Comparison of ENCODE assay signal across 21 cellular contexts in the genomic region with DNA sequence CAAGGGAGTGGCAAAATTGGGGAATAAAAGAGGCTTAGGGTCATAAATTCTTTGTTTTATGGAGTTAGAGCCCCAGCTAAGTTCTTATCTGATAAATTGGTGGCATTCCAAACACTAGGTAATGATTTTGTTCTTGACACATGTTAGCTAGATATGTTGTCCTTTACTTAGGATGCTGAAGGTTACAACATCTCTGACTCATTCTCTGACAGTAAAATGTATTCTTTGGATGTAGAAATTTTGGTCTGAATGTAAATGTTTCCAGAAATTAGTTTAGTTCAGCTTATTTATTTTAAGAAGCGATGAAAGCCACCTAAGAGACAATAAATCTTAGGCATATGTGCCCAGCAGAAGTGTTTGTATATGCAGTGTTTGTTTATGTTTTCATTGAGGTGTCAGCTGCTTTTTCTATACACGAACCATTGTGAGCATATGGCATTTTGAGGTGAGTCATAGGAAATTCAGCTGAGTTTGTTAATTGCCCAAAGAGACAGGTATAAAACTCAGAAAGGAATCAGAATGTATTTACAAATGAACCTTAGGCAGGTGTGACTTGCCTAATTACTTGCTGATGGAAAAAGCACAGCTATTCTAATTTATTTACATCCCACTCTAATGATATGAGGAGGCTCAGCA.
"Had no signal": no experiment of that assay in that cellular context is flagged by ENCODE, and none has a peak within 500 bp of the region (broad histone marks: within the 10 kb centered on the region; RNA-seq: fewer than 3 reads in every experiment).

No MANE protein-coding gene starts in this region.

- ATAC-seq: effector memory CD8-positive, alpha-beta T cell; gastroesophageal sphincter; heart left ventricle; left lung; stimulated activated naive CD8-positive, alpha-beta T cell treated with anti-CD3 and anti-CD28 coated beads, Interleukin-15, Interleukin-2, amounts not matched to agents 100 U/mL and 50 U/mL, for 24 hours; T-helper 17 cell had no signal

- H3K36me3 ChIP-seq: ascending aorta, gastroesophageal sphincter, heart left ventricle, left lung, prostate gland, right atrium auricular region, tibial artery had no signal

- H3K27me3 Mint-ChIP-seq: dendritic cell treated with granulocyte-macrophage colony-stimulating factor and Interleukin-4, amounts not matched to agents 40 ng/mL and 50 ng/mL, for 4 days had no signal

- DNase-seq: activated CD4-positive, alpha-beta T cell treated with anti-CD3 and anti-CD28 coated beads, Interleukin-2, amount 50 U/mL, for 1 hour; activated CD4-positive, CD25-positive, alpha-beta regulatory T cell treated with anti-CD3 and anti-CD28 coated beads, Interleukin-2, amount 50 U/mL, for 72 hours; activated CD8-positive, alpha-beta memory T cell treated with anti-CD3 and anti-CD28 coated beads, Interleukin-2, amount 50 U/mL, for 4 hours; activated gamma-delta T cell; activated T-cell treated with anti-CD3 and anti-CD28 coated beads, Interleukin-2, amount 50 U/mL, for 48 hours; effector memory CD8-positive, alpha-beta T cell; heart left ventricle; left lung; stimulated activated CD4-positive, alpha-beta T cell treated with anti-CD3 and anti-CD28 coated beads, Interleukin-2, amount 100 ng/mL, for 24 hours; stimulated activated naive CD8-positive, alpha-beta T cell treated with anti-CD3 and anti-CD28 coated beads, Interleukin-15, Interleukin-2, amounts not matched to agents 100 U/mL and 50 U/mL, for 24 hours; substantia nigra; T-helper 17 cell; tibial artery had no signal

- H3K4me1 ChIP-seq: ascending aorta, gastroesophageal sphincter, heart left ventricle, left lung, prostate gland, right atrium auricular region, tibial artery had no signal

- H3K9me3 ChIP-seq: prostate gland had no signal

- H3K36me3 Mint-ChIP-seq: activated naive CD4-positive, alpha-beta T cell treated with anti-CD3 and anti-CD28 coated beads, Interleukin-2, amount 50 U/mL, for 24 hours had no signal

- H3K9me3 Mint-ChIP-seq: activated naive CD4-positive, alpha-beta T cell treated with anti-CD3 and anti-CD28 coated beads, Interleukin-2, amount 50 U/mL, for 24 hours had no signal

- H3K27me3 ChIP-seq: ascending aorta, left lung, right atrium auricular region, tibial artery had no signal

- H3K27ac ChIP-seq: ascending aorta, gastroesophageal sphincter, heart left ventricle, left lung, prostate gland, right atrium auricular region, tibial artery, VCaP had no signal

- H3K27ac Mint-ChIP-seq: activated naive CD4-positive, alpha-beta T cell treated with anti-CD3 and anti-CD28 coated beads, Interleukin-2, amount 50 U/mL, for 24 hours; dendritic cell treated with granulocyte-macrophage colony-stimulating factor and Interleukin-4, amounts not matched to agents 40 ng/mL and 50 ng/mL, for 4 days; effector memory CD8-positive, alpha-beta T cell; T-helper 17 cell had no signal

- H3K4me1 Mint-ChIP-seq: activated naive CD4-positive, alpha-beta T cell treated with anti-CD3 and anti-CD28 coated beads, Interleukin-2, amount 50 U/mL, for 24 hours; neural crest cell; T-helper 17 cell had no signal

- H3K4me3 ChIP-seq: ascending aorta, gastroesophageal sphincter, heart left ventricle, left lung, prostate gland, right atrium auricular region, tibial artery had no signal

- H3K4me3 Mint-ChIP-seq: activated naive CD4-positive, alpha-beta T cell treated with anti-CD3 and anti-CD28 coated beads, Interleukin-2, amount 50 U/mL, for 24 hours; dendritic cell treated with granulocyte-macrophage colony-stimulating factor and Interleukin-4, amounts not matched to agents 40 ng/mL and 50 ng/mL, for 4 days; effector memory CD8-positive, alpha-beta T cell; neural crest cell; T-helper 17 cell had no signal
